ENCODE assay signal across 1 cellular context in the genomic region with DNA sequence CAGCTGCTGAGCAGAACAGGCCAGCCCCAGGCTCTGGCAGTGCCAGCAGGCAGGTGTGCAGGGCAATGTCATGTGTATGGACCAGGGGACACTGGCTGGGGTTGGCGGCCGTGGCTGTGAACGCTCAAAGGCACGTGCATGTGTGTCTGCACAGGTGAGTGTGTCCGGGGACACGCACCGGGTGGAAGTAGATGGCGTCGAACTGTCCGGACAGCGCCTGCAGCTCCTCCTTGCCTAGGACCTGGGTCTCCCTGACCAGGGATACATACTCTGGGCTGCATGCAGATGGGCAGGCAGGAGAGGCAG.
TF ChIP-seq lines count a peak whose summit lies in the region.

No MANE protein-coding gene starts in this region.

TF ChIP-seq in endothelial cell of umbilical vein, 7 proteins besides CTCF, POLR2A, EP300 and RAD21:
- TF ChIP-seq GATA2 (IDR thresholded peaks at IDR 0.05; ENCODE audit: insufficient read depth, insufficient read length, low read depth, low read length) (no peak), EZH2 (IDR thresholded peaks at IDR 0.05; ENCODE audit: borderline replicate concordance, low read depth, low read length, severe bottlenecking) (no peak), POLR2AphosphoS5 (IDR thresholded peaks at IDR 0.05; ENCODE audit: insufficient read depth, low read depth, low read length) (peak; percentile 13), MYC (IDR thresholded peaks at IDR 0.05; ENCODE audit: low read depth, low read length) (no peak)
